In the genomic region with DNA sequence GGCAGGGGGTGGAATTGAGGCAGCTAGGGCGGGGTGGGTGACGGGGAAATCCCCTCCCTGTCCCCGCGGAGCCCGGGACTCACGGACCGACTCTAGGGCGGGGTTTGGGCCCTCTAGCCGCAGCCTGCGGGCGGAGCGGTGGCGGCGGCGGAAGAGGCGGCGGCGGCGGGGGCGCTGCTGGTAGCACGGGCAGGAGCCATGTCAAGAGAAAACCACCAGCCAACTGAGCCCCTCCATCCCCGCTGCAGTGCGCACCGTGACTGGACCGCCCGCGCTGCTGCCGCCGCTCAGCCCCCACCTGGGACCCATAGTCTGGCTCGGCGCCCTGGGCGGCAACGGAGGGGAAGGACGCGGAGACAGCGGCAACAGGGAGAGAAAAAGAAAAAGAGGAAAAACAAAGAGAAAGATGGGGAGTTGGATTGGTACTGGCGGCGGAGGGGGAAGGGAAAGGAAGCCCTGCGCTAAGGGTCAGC, we compare ENCODE assay signal across 8 cellular contexts. TPM values are rescaled to one million over a fixed set of nuclear protein-coding genes. Genes with fewer than 3 reads are reported as not detected.
A peak's percentile ranks its signal among the peaks of the same experiment; 100 is the strongest.
DNase-seq lines count a peak whose midpoint lies in the region; ATAC-seq, FAIRE-seq and TF ChIP-seq lines count a peak whose summit lies in the region.

No MANE protein-coding gene starts in this region.

- POLR2A ChIA-PET in activated B cell treated with CpG ODN at 0.5 μM for 24 hours (lab: Charles Lee): interaction anchor here (0.6 to 3.7 kb wide), 24 partner anchors 12 to 1439 kb away, joined by 3 to 40 read pairs (median 6); a partner anchor contains a TSS

- H3K27ac Mint-ChIP-seq in IgD-negative memory B cell (peak overlapping the region; percentile 90 to 100 (median 99)), activated B cell treated with CpG ODN at 0.5 μM for 24 hours (peak overlapping the region; percentile 99)

- no peaks in the 10 kb centered on the region for H3K27me3 ChIP-seq in breast epithelium

- H3K27ac ChIP-seq in breast epithelium (peak overlapping the region; percentile 98 to 100), kidney (ENCODE audit: low read depth in 2 of 2, low read length in 2 of 2) (peak overlapping the region; percentile 98 to 100)

- H3K9me3 Mint-ChIP-seq in IgD-negative memory B cell (no peaks in the 10 kb centered on the region), activated B cell treated with CpG ODN at 0.5 μM for 24 hours (no peaks in the 10 kb centered on the region)

- H3K9me3 ChIP-seq in breast epithelium: no peaks in the 10 kb centered on the region
- H3K9me3 ChIP-seq in kidney (ENCODE audit: control insufficient read depth in 1 of 2, low read length in 2 of 2): no peaks in the 10 kb centered on the region

- H3K4me3 ChIP-seq in breast epithelium (peak overlapping the region; percentile 80 to 96 (median 88)), kidney (ENCODE audit: low read length in 2 of 2) (peak overlapping the region; percentile 94 to 99)

- peaks cover 34 to 41% (median 35%) of the 10 kb centered on the region in 3 donors for H3K4me1 Mint-ChIP-seq in IgD-negative memory B cell
- H3K4me1 Mint-ChIP-seq in activated B cell treated with CpG ODN at 0.5 μM for 24 hours: peaks cover 49% of the 10 kb centered on the region

- TF ChIP-seq POLR2A in GM10847 (IDR thresholded peaks at IDR 0.05; ENCODE audit: extremely low read depth, insufficient read length) (peak; percentile 50), breast epithelium (IDR thresholded peaks at IDR 0.05) (no peak)

- H3K27me3 Mint-ChIP-seq in IgD-negative memory B cell (no peaks in the 10 kb centered on the region), activated B cell treated with CpG ODN at 0.5 μM for 24 hours (no peaks in the 10 kb centered on the region)

- TF ChIP-seq CTCF in activated B cell treated with CpG ODN at 0.5 μM for 24 hours (IDR thresholded peaks at IDR 0.05) (no peak), breast epithelium (IDR thresholded peaks at IDR 0.05) (no peak), kidney (IDR thresholded peaks at IDR 0.05; ENCODE audit: borderline replicate concordance, extremely low read depth, insufficient read depth) (no peak)

- H3K4me1 ChIP-seq in breast epithelium (no peaks in the 10 kb centered on the region), kidney (ENCODE audit: control insufficient read depth in 1 of 2, insufficient read depth in 1 of 2, low read depth in 1 of 2, low read length in 2 of 2) (peaks cover 7 to 8% of the 10 kb centered on the region in 2 donors)

- FAIRE-seq in kidney (lab: Jason Lieb, UNC): no peak

- H3K4me3 Mint-ChIP-seq in IgD-negative memory B cell (peak overlapping the region; percentile 88 to 100 (median 98)), activated B cell treated with CpG ODN at 0.5 μM for 24 hours (peak overlapping the region; percentile 93)

- no peaks in the 10 kb centered on the region for H3K36me3 ChIP-seq in breast epithelium
- peaks cover 3 to 13% of the 10 kb centered on the region in 2 donors for H3K36me3 ChIP-seq in kidney (ENCODE audit: control insufficient read depth in 1 of 2, insufficient read depth in 2 of 2, low read length in 2 of 2)

- DNase-seq in activated B cell treated with CpG ODN at 0.5 μM for 24 hours (peak; percentile 66), breast epithelium (ENCODE audit: low spot score in 2 of 2) (peak; percentile 39 to 62), kidney (peak; percentile 90), SKM-1 (lab: John Stamatoyannopoulos, UW; ENCODE audit: unreplicated experiment) (no peak), foreskin melanocyte (no peak)
- DNase-seq in stimulated activated CD4-positive, alpha-beta T cell treated with anti-CD3 and anti-CD28 coated beads, Interleukin-1b, Interleukin-23, amount 100 ng/mL, for 1 hour (ENCODE audit: low read depth in 2 of 2): peak; percentile 39 to 64

- CTCF ChIA-PET in activated B cell treated with CpG ODN at 0.5 μM for 24 hours (lab: Charles Lee): interaction anchor here (2.4 kb wide), 1 partner anchor 47 kb away, joined by 11 read pairs; no protein-coding TSS in a partner anchor

- H3K36me3 Mint-ChIP-seq in IgD-negative memory B cell (peaks cover 4% of the 10 kb centered on the region), activated B cell treated with CpG ODN at 0.5 μM for 24 hours (ENCODE audit: low read depth) (peaks cover 56% of the 10 kb centered on the region)

- intact Hi-C loops in activated B cell treated with CpG ODN at 0.5 μM for 24 hours (cut with micrococcal nuclease): loop anchor here (2.0 to 10.0 kb wide), 3 partner anchors 47 to 335 kb away; no protein-coding TSS in a partner anchor
- intact Hi-C loops in breast epithelium (cut with DNase I; ENCODE audit: low total_unique reads): no loop called here
- intact Hi-C loops in kidney (cut with DNase I): no loop called here

- H3K9ac ChIP-seq in kidney (ENCODE audit: low read length in 2 of 2): peak overlapping the region; percentile 96 to 100

- peak; percentile 26 for ATAC-seq in activated B cell treated with CpG ODN at 0.5 μM for 24 hours (ENCODE audit: low read depth)

RNA-seq across cellular contexts. Expression of a gene that starts 1.2 kb away (rescaled TPM):
- 102 TPM for polyA plus RNA-seq in IgD-negative memory B cell
- 127 and 135 TPM in 2 replicates for total RNA-seq in activated B cell treated with CpG ODN at 0.5 μM for 24 hours
- total RNA-seq in breast epithelium: 10 to 100 TPM; 57.0 to 86.1 (median 66.1) TPM
- total RNA-seq in kidney: 114 TPM
- 55.8 TPM for polyA plus RNA-seq in kidney (ENCODE audit: insufficient read depth, low read depth, low replicate concordance)

RNA-seq across cellular contexts. Expression of a gene that starts 53.3 kb away (rescaled TPM):
- polyA plus RNA-seq in IgD-negative memory B cell (15.0 TPM), kidney (ENCODE audit: insufficient read depth, low read depth, low replicate concordance) (109 TPM)
- total RNA-seq in activated B cell treated with CpG ODN at 0.5 μM for 24 hours (12.0 and 13.8 TPM in 2 replicates), breast epithelium (10 to 100 TPM in 1 of 3 donors, 1 to 10 TPM in 2; 6.3 to 12.0 (median 8.2) TPM), kidney (15.3 TPM)

RNA-seq across cellular contexts. Expression of a gene that starts 53.5 kb away (rescaled TPM):
- polyA plus RNA-seq in IgD-negative memory B cell: 38.3 TPM
- 48.9 and 51.1 TPM in 2 replicates for total RNA-seq in activated B cell treated with CpG ODN at 0.5 μM for 24 hours
- total RNA-seq in breast epithelium: 10 to 100 TPM; 31.5 to 40.6 (median 37.2) TPM
- total RNA-seq in kidney: 33.0 TPM
- 82.9 TPM for polyA plus RNA-seq in kidney (ENCODE audit: insufficient read depth, low read depth, low replicate concordance)

RNA-seq across cellular contexts. Expression of a gene that starts 54.6 kb away (rescaled TPM):
- polyA plus RNA-seq in IgD-negative memory B cell (7.7 TPM), kidney (ENCODE audit: insufficient read depth, low read depth, low replicate concordance) (26.7 TPM)
- total RNA-seq in activated B cell treated with CpG ODN at 0.5 μM for 24 hours (12.9 and 14.5 TPM in 2 replicates), breast epithelium (10 to 100 TPM in 2 of 3 donors, 1 to 10 TPM in 1; 8.5 to 42.1 (median 27.2) TPM), kidney (13.0 TPM)

Comparison
In these comparisons a context has a peak if more than half of its experiments do, and no peak if none do; other contexts are left out.
1. DNase-seq: peak in activated B cell treated with CpG ODN at 0.5 μM for 24 hours (single experiment), breast epithelium (2 of 2), kidney (single experiment) and stimulated activated CD4-positive, alpha-beta T cell treated with anti-CD3 and anti-CD28 coated beads, Interleukin-1b, Interleukin-23, amount 100 ng/mL, for 1 hour (2 of 2); none in SKM-1 (single experiment) and foreskin melanocyte (single experiment).